Comparison of ENCODE assay signal across 1 cellular context in genomic region chr15:48392356-48392755, GRCh38.
TF ChIP-seq lines count a peak whose summit lies in the region.

No MANE protein-coding gene starts in this region.

TF ChIP-seq in HepG2, 621 proteins besides CTCF, POLR2A, EP300 and RAD21:
- TF ChIP-seq RERE (CRISPR knock-in tag; IDR thresholded peaks at IDR 0.05; ENCODE audit: low read depth): no peak
- TF ChIP-seq ZBTB1 (CRISPR knock-in tag; IDR thresholded peaks at IDR 0.05; ENCODE audit: borderline replicate concordance): no peak
- no peak for TF ChIP-seq CCAR2 (optimal IDR thresholded peaks at IDR 0.05; ENCODE audit: low read depth, low read length)
- TF ChIP-seq SUZ12 (IDR thresholded peaks at IDR 0.05; ENCODE audit: low read depth, low read length): no peak
